In the genomic region with DNA sequence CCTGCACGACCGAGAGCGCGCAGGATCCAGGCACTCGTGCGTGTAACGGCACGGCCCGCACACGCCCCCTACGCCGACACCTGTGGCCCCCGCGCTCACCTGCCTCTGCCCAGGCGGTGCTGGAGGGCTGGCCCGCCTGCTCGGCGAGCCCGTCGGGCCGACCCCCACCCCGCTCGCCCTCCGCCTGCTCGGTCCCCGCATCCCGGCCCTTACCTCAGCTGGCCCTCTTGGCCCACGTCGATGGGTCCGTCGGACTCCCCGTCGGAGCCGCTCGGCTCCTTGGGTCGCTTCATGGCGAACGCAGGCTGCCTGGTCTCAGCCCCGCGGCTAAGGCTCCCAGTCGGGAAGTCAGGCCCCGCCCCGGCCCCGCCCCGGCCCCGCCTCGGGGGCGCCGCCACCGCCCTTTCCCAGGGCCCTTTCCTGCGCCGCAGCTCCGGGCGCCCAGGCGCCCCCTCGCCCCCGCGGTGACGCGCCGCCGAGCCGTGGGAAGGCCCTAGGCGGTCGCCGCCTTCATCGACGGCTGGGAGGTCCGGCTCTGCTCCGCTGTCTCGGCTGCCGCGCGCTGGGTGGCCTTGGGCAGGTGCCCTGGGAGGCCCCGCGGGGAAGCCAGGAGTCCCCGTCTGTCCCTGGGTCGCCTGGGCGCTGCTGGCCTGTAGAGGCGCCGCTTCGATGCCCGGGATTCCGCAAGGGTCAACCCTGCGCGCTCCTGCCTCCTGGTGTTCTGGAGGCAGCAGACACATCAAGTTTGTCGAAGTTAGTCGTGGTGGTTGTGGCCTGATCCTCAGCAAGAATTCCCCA, we compare ENCODE assay signal across 1 cellular context.
TF ChIP-seq lines count a peak whose summit lies in the region.

TSS of gene HEYL (minus strand) at position 311 of the 798 bp plus-strand sequence. CDS start at position 293, 18 bp downstream.

TF ChIP-seq in K562, 482 proteins besides CTCF, POLR2A, EP300 and RAD21 (continued from another document and continues in another):
- TF ChIP-seq, protein P1, sequence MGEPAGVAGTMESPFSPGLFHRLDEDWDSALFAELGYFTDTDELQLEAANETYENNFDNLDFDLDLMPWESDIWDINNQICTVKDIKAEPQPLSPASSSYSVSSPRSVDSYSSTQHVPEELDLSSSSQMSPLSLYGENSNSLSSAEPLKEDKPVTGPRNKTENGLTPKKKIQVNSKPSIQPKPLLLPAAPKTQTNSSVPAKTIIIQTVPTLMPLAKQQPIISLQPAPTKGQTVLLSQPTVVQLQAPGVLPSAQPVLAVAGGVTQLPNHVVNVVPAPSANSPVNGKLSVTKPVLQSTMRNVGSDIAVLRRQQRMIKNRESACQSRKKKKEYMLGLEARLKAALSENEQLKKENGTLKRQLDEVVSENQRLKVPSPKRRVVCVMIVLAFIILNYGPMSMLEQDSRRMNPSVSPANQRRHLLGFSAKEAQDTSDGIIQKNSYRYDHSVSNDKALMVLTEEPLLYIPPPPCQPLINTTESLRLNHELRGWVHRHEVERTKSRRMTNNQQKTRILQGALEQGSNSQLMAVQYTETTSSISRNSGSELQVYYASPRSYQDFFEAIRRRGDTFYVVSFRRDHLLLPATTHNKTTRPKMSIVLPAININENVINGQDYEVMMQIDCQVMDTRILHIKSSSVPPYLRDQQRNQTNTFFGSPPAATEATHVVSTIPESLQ (CRISPR knock-in tag; IDR thresholded peaks at IDR 0.05): no peak
- TF ChIP-seq ZFP30 (CRISPR knock-in tag; IDR thresholded peaks at IDR 0.05; ENCODE audit: borderline replicate concordance) (no peak), ZNF431 (CRISPR knock-in tag; IDR thresholded peaks at IDR 0.05) (no peak), NR4A1 (CRISPR knock-in tag; IDR thresholded peaks at IDR 0.05) (no peak), NR4A1 (tag; IDR thresholded peaks at IDR 0.05) (0 out of 2 replicates have a peak, but pooled peaks have one; percentile 52), RBFOX2 (IDR thresholded peaks at IDR 0.05; ENCODE audit: low read depth, low read length) (peak; percentile 67), STAG1 (CRISPR knock-in tag; IDR thresholded peaks at IDR 0.05; ENCODE audit: borderline replicate concordance) (0 out of 2 replicates have a peak, but pooled peaks have one; percentile 34), NRF1 (conservative IDR thresholded peaks at IDR 0.05 in 1 of 2, IDR thresholded peaks at IDR 0.05 in 1 of 2) (peak; percentile 64 to 68; a peak in 3 of 4 replicates), RHOXF2B (CRISPR knock-in tag; conservative IDR thresholded peaks at IDR 0.05) (no peak), NFE2L1 (tag; IDR thresholded peaks at IDR 0.05; ENCODE audit: borderline replicate concordance, low read depth) (no peak), E2F6 (IDR thresholded peaks at IDR 0.05; ENCODE audit: borderline replicate concordance in 1 of 2, extremely low read depth in 1 of 2, insufficient read depth in 1 of 2, insufficient read length in 1 of 2, low read depth in 1 of 2, low read length in 1 of 2, poor library complexity in 1 of 2, severe bottlenecking in 1 of 2) (peak in 1 of 2 experiments; percentile 52), MGA (IDR thresholded peaks at IDR 0.05) (0 out of 2 replicates have a peak, but pooled peaks have one; percentile 43), CREM (IDR thresholded peaks at IDR 0.05; ENCODE audit: low read depth) (peak; percentile 67), ZNF263 (CRISPR knock-in tag; IDR thresholded peaks at IDR 0.05; ENCODE audit: borderline replicate concordance) (no peak; the same call in 1 of the 2 replicates), FOXJ2 (tag; IDR thresholded peaks at IDR 0.05) (no peak), ZNF586 (CRISPR knock-in tag; conservative IDR thresholded peaks at IDR 0.05) (no peak), ZBTB8A (IDR thresholded peaks at IDR 0.05; ENCODE audit: partially characterized antibody) (no peak), KLF6 (CRISPR knock-in tag; IDR thresholded peaks at IDR 0.05; ENCODE audit: borderline replicate concordance) (no peak), SREBF2 (CRISPR knock-in tag; IDR thresholded peaks at IDR 0.05) (no peak), ZNF174 (CRISPR knock-in tag; IDR thresholded peaks at IDR 0.05) (no peak), KAT2B (IDR thresholded peaks at IDR 0.05; ENCODE audit: low read depth, low read length) (peak; percentile 49), E2F3 (CRISPR knock-in tag; IDR thresholded peaks at IDR 0.05) (peak; percentile 37; the same call in 1 of the 2 replicates), L3MBTL2 (IDR thresholded peaks at IDR 0.05) (peak; percentile 80)
- TF ChIP-seq, protein P2, sequence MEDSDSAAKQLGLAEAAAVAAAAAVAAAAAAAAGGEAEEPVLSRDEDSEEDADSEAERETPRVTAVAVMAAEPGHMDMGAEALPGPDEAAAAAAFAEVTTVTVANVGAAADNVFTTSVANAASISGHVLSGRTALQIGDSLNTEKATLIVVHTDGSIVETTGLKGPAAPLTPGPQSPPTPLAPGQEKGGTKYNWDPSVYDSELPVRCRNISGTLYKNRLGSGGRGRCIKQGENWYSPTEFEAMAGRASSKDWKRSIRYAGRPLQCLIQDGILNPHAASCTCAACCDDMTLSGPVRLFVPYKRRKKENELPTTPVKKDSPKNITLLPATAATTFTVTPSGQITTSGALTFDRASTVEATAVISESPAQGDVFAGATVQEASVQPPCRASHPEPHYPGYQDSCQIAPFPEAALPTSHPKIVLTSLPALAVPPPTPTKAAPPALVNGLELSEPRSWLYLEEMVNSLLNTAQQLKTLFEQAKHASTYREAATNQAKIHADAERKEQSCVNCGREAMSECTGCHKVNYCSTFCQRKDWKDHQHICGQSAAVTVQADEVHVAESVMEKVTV (CRISPR knock-in tag; IDR thresholded peaks at IDR 0.05): no peak
- TF ChIP-seq, protein P3, sequence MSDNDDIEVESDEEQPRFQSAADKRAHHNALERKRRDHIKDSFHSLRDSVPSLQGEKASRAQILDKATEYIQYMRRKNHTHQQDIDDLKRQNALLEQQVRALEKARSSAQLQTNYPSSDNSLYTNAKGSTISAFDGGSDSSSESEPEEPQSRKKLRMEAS (CRISPR knock-in tag; IDR thresholded peaks at IDR 0.05): 0 out of 2 replicates have a peak, but pooled peaks have one; percentile 22
- TF ChIP-seq, protein P4, sequence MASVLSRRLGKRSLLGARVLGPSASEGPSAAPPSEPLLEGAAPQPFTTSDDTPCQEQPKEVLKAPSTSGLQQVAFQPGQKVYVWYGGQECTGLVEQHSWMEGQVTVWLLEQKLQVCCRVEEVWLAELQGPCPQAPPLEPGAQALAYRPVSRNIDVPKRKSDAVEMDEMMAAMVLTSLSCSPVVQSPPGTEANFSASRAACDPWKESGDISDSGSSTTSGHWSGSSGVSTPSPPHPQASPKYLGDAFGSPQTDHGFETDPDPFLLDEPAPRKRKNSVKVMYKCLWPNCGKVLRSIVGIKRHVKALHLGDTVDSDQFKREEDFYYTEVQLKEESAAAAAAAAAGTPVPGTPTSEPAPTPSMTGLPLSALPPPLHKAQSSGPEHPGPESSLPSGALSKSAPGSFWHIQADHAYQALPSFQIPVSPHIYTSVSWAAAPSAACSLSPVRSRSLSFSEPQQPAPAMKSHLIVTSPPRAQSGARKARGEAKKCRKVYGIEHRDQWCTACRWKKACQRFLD (CRISPR knock-in tag; IDR thresholded peaks at IDR 0.05): no peak
- TF ChIP-seq, protein P5, sequence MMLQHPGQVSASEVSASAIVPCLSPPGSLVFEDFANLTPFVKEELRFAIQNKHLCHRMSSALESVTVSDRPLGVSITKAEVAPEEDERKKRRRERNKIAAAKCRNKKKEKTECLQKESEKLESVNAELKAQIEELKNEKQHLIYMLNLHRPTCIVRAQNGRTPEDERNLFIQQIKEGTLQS (IDR thresholded peaks at IDR 0.05): no peak
- TF ChIP-seq, protein P5 (CRISPR knock-in tag; conservative IDR thresholded peaks at IDR 0.05): 0 out of 2 replicates have a peak, but pooled peaks have one; percentile 19
- TF ChIP-seq, protein P6, sequence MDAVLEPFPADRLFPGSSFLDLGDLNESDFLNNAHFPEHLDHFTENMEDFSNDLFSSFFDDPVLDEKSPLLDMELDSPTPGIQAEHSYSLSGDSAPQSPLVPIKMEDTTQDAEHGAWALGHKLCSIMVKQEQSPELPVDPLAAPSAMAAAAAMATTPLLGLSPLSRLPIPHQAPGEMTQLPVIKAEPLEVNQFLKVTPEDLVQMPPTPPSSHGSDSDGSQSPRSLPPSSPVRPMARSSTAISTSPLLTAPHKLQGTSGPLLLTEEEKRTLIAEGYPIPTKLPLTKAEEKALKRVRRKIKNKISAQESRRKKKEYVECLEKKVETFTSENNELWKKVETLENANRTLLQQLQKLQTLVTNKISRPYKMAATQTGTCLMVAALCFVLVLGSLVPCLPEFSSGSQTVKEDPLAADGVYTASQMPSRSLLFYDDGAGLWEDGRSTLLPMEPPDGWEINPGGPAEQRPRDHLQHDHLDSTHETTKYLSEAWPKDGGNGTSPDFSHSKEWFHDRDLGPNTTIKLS (IDR thresholded peaks at IDR 0.05; ENCODE audit: borderline replicate concordance, low read depth): peak; percentile 34; the same call in 1 of the 2 replicates
